21 cellular contexts compared by ENCODE assay signal in genomic region chr10:122986340-122986739, GRCh38.
"Had no signal": no experiment of that assay in that cellular context is flagged by ENCODE, and none has a peak within 500 bp of the region (broad histone marks: within the 10 kb centered on the region; RNA-seq: fewer than 3 reads in every experiment).

No MANE protein-coding gene starts in this region.

- H3K27ac ChIP-seq: body of pancreas had no signal

- H3K4me3 ChIP-seq: body of pancreas had no signal

- H3K27me3 ChIP-seq: body of pancreas had no signal

- H3K4me1 ChIP-seq: body of pancreas had no signal

- ATAC-seq: activated CD8-positive, alpha-beta T cell treated with anti-CD3 and anti-CD28 coated beads, Interleukin-2, amount 10 ng/mL, durations not matched to agents 7 days and 5 days; body of pancreas; WTC11 had no signal

- DNase-seq: activated CD4-positive, alpha-beta T cell treated with anti-CD3 and anti-CD28 coated beads for 48 hours; activated CD4-positive, alpha-beta T cell treated with anti-CD3 and anti-CD28 coated beads, Interleukin-2, amount 50 U/mL, for 4 hours; activated CD4-positive, CD25-positive, alpha-beta regulatory T cell treated with anti-CD3 and anti-CD28 coated beads, Interleukin-2, amount 50 U/mL, for 72 hours; activated CD8-positive, alpha-beta memory T cell treated with anti-CD3 and anti-CD28 coated beads, Interleukin-2, amount 50 U/mL, for 48 hours; activated CD8-positive, alpha-beta T cell treated with anti-CD3 and anti-CD28 coated beads, Interleukin-2, amount 10 ng/mL, durations not matched to agents 7 days and 5 days; activated effector memory CD4-positive, alpha-beta T cell treated with Interleukin-2 at 50 U/mL for 16 hours; activated naive CD4-positive, alpha-beta T cell; activated T-cell treated with anti-CD3 and anti-CD28 coated beads, Interleukin-2, amount 50 U/mL, for 1 hour; aorta; body of pancreas; central memory CD4-positive, alpha-beta T cell; KG1; MV-4-11; NCI-H1092 treated with DMSO at 0.1 percent for 48 hours; NCI-H1417 treated with DMSO at 0.1 percent for 48 hours; NCI-H1694; NCI-H2029; NCI-H2107; NCI-H510A treated with DMSO at 0.1 percent for 48 hours; SHP77 treated with DMSO at 0.1 percent for 48 hours had no signal

- H3K9me3 ChIP-seq: body of pancreas had no signal
